36 cellular contexts compared by ENCODE assay signal in genomic region chr3:27797773-27798172, GRCh38.
"Had no signal": no experiment of that assay in that cellular context is flagged by ENCODE, and none has a peak within 500 bp of the region (broad histone marks: within the 10 kb centered on the region; RNA-seq: fewer than 3 reads in every experiment).

No MANE protein-coding gene starts in this region.

- H3K9me3 Mint-ChIP-seq: activated CD4-positive, alpha-beta memory T cell treated with anti-CD3 and anti-CD28 coated beads, Interleukin-2, amount 10 ng/mL, durations not matched to agents 7 days and 5 days; activated CD4-positive, alpha-beta T cell treated with anti-CD3 and anti-CD28 coated beads, Interleukin-2, amount 10 ng/mL, durations not matched to agents 7 days and 5 days; activated naive CD4-positive, alpha-beta T cell treated with anti-CD3 and anti-CD28 coated beads, Interleukin-2, amount 10 ng/mL, durations not matched to agents 7 days and 5 days; activated naive CD4-positive, alpha-beta T cell treated with anti-CD3 and anti-CD28 coated beads, Interleukin-2, amount 50 U/mL, for 24 hours; activated naive CD8-positive, alpha-beta T cell treated with anti-CD3 and anti-CD28 coated beads, Interleukin-2, amount 50 U/mL, for 24 hours; activated T-cell treated with anti-CD3 and anti-CD28 coated beads, Interleukin-2, amount 50 U/mL, for 24 hours; activated T-helper 2 cell treated with anti-CD3 and anti-CD28 coated beads, Interferon-gamma antibody, Interleukin-2, Interleukin-4, amounts not matched to agents 10 μg/mL and 5 μg/mL and 100 μg/mL, durations not matched to agents 14 hours and 24 hours and 36 hours; brain; central memory CD8-positive, alpha-beta T cell; T-helper 1 cell treated with Interleukin-12 subunit alpha and Interleukin-12 subunit beta and Interleukin-4 antibody, amounts not matched to agents 30 μg/mL and 1 μg/mL, for 36 hours; T-helper 2 cell treated with Interferon-gamma antibody and Interleukin-4, amounts not matched to agents 5 μg/mL and 100 μg/mL, for 36 hours had no signal

- H3K4me1 ChIP-seq: ascending aorta had no signal

- H3K4me3 Mint-ChIP-seq: activated CD4-positive, alpha-beta memory T cell treated with anti-CD3 and anti-CD28 coated beads, Interleukin-2, amount 10 ng/mL, durations not matched to agents 7 days and 5 days; activated CD4-positive, alpha-beta T cell treated with anti-CD3 and anti-CD28 coated beads for 36 hours; activated CD4-positive, alpha-beta T cell treated with anti-CD3 and anti-CD28 coated beads, Interleukin-2, amount 10 ng/mL, durations not matched to agents 7 days and 5 days; activated CD8-positive, alpha-beta memory T cell treated with anti-CD3 and anti-CD28 coated beads, Interleukin-2, amount 10 ng/mL, durations not matched to agents 7 days and 5 days; activated CD8-positive, alpha-beta T cell treated with anti-CD3 and anti-CD28 coated beads, Interleukin-2, amount 10 ng/mL, durations not matched to agents 7 days and 5 days; activated naive CD4-positive, alpha-beta T cell treated with anti-CD3 and anti-CD28 coated beads, Interleukin-2, amount 10 ng/mL, durations not matched to agents 7 days and 5 days; activated naive CD4-positive, alpha-beta T cell treated with anti-CD3 and anti-CD28 coated beads, Interleukin-2, amount 50 U/mL, for 24 hours; activated naive CD8-positive, alpha-beta T cell; activated naive CD8-positive, alpha-beta T cell treated with anti-CD3 and anti-CD28 coated beads, Interleukin-2, amount 10 ng/mL, durations not matched to agents 7 days and 5 days; activated naive CD8-positive, alpha-beta T cell treated with anti-CD3 and anti-CD28 coated beads, Interleukin-2, amount 50 U/mL, for 24 hours; activated T-cell treated with anti-CD3 and anti-CD28 coated beads, Interleukin-2, amount 50 U/mL, for 24 hours; brain; central memory CD8-positive, alpha-beta T cell; T-helper 1 cell treated with Interleukin-12 subunit alpha and Interleukin-12 subunit beta and Interleukin-4 antibody, amounts not matched to agents 30 μg/mL and 1 μg/mL, for 36 hours; T-helper 2 cell treated with Interferon-gamma antibody and Interleukin-4, amounts not matched to agents 5 μg/mL and 100 μg/mL, for 36 hours had no signal

- ATAC-seq: activated CD4-positive, alpha-beta T cell treated with anti-CD3 and anti-CD28 coated beads for 36 hours; activated CD4-positive, CD25-positive, alpha-beta regulatory T cell treated with anti-CD3 and anti-CD28 coated beads, Interleukin-2, amount 50 U/mL, for 24 hours; activated CD8-positive, alpha-beta memory T cell treated with anti-CD3 and anti-CD28 coated beads, Interleukin-2, amount 10 ng/mL, durations not matched to agents 7 days and 5 days; activated CD8-positive, alpha-beta T cell treated with anti-CD3 and anti-CD28 coated beads, Interleukin-2, amount 10 ng/mL, durations not matched to agents 7 days and 5 days; activated naive CD8-positive, alpha-beta T cell treated with anti-CD3 and anti-CD28 coated beads, Interleukin-2, amount 50 U/mL, for 24 hours had no signal

- H3K4me3 ChIP-seq: ascending aorta, cardiac muscle cell had no signal

- H3K36me3 Mint-ChIP-seq: activated CD8-positive, alpha-beta memory T cell treated with anti-CD3 and anti-CD28 coated beads, Interleukin-2, amount 10 ng/mL, durations not matched to agents 7 days and 5 days; activated naive CD4-positive, alpha-beta T cell treated with anti-CD3 and anti-CD28 coated beads, Interleukin-2, amount 10 ng/mL, durations not matched to agents 7 days and 5 days; activated naive CD8-positive, alpha-beta T cell; activated naive CD8-positive, alpha-beta T cell treated with anti-CD3 and anti-CD28 coated beads, Interleukin-2, amount 10 ng/mL, durations not matched to agents 7 days and 5 days; brain had no signal

- H3K27me3 ChIP-seq: ascending aorta, cardiac muscle cell had no signal

- H3K27ac Mint-ChIP-seq: activated CD4-positive, alpha-beta memory T cell treated with anti-CD3 and anti-CD28 coated beads, Interleukin-2, amount 10 ng/mL, durations not matched to agents 7 days and 5 days; activated CD4-positive, alpha-beta T cell treated with anti-CD3 and anti-CD28 coated beads for 36 hours; activated CD4-positive, alpha-beta T cell treated with anti-CD3 and anti-CD28 coated beads, Interleukin-2, amount 10 ng/mL, durations not matched to agents 7 days and 5 days; activated CD8-positive, alpha-beta memory T cell treated with anti-CD3 and anti-CD28 coated beads, Interleukin-2, amount 10 ng/mL, durations not matched to agents 7 days and 5 days; activated CD8-positive, alpha-beta T cell treated with anti-CD3 and anti-CD28 coated beads, Interleukin-2, amount 10 ng/mL, durations not matched to agents 7 days and 5 days; activated naive CD4-positive, alpha-beta T cell treated with anti-CD3 and anti-CD28 coated beads, Interleukin-2, amount 10 ng/mL, durations not matched to agents 7 days and 5 days; activated naive CD4-positive, alpha-beta T cell treated with anti-CD3 and anti-CD28 coated beads, Interleukin-2, amount 50 U/mL, for 24 hours; activated naive CD8-positive, alpha-beta T cell; activated naive CD8-positive, alpha-beta T cell treated with anti-CD3 and anti-CD28 coated beads, Interleukin-2, amount 10 ng/mL, durations not matched to agents 7 days and 5 days; activated naive CD8-positive, alpha-beta T cell treated with anti-CD3 and anti-CD28 coated beads, Interleukin-2, amount 50 U/mL, for 24 hours; activated T-cell treated with anti-CD3 and anti-CD28 coated beads, Interleukin-2, amount 50 U/mL, for 24 hours; activated T-helper 2 cell treated with anti-CD3 and anti-CD28 coated beads, Interferon-gamma antibody, Interleukin-2, Interleukin-4, amounts not matched to agents 10 μg/mL and 5 μg/mL and 100 μg/mL, durations not matched to agents 14 hours and 24 hours and 36 hours; brain; T-helper 1 cell treated with Interleukin-12 subunit alpha and Interleukin-12 subunit beta and Interleukin-4 antibody, amounts not matched to agents 30 μg/mL and 1 μg/mL, for 36 hours; T-helper 2 cell treated with Interferon-gamma antibody and Interleukin-4, amounts not matched to agents 5 μg/mL and 100 μg/mL, for 36 hours had no signal

- H3K36me3 ChIP-seq: ascending aorta, cardiac muscle cell had no signal

- H3K27me3 Mint-ChIP-seq: activated CD4-positive, alpha-beta memory T cell treated with anti-CD3 and anti-CD28 coated beads, Interleukin-2, amount 10 ng/mL, durations not matched to agents 7 days and 5 days; activated CD4-positive, alpha-beta T cell treated with anti-CD3 and anti-CD28 coated beads for 36 hours; activated CD4-positive, alpha-beta T cell treated with anti-CD3 and anti-CD28 coated beads, Interleukin-2, amount 10 ng/mL, durations not matched to agents 7 days and 5 days; activated CD8-positive, alpha-beta memory T cell treated with anti-CD3 and anti-CD28 coated beads, Interleukin-2, amount 10 ng/mL, durations not matched to agents 7 days and 5 days; activated naive CD4-positive, alpha-beta T cell treated with anti-CD3 and anti-CD28 coated beads, Interleukin-2, amount 10 ng/mL, durations not matched to agents 7 days and 5 days; activated naive CD4-positive, alpha-beta T cell treated with anti-CD3 and anti-CD28 coated beads, Interleukin-2, amount 50 U/mL, for 24 hours; activated naive CD8-positive, alpha-beta T cell; activated naive CD8-positive, alpha-beta T cell treated with anti-CD3 and anti-CD28 coated beads, Interleukin-2, amount 10 ng/mL, durations not matched to agents 7 days and 5 days; activated naive CD8-positive, alpha-beta T cell treated with anti-CD3 and anti-CD28 coated beads, Interleukin-2, amount 50 U/mL, for 24 hours; activated T-cell treated with anti-CD3 and anti-CD28 coated beads, Interleukin-2, amount 50 U/mL, for 24 hours; brain; central memory CD8-positive, alpha-beta T cell had no signal

- DNase-seq: activated CD4-positive, alpha-beta memory T cell treated with anti-CD3 and anti-CD28 coated beads, Interleukin-2, amount 10 ng/mL, durations not matched to agents 7 days and 5 days; activated CD4-positive, alpha-beta T cell treated with anti-CD3 and anti-CD28 coated beads for 1 hour; activated CD4-positive, alpha-beta T cell treated with anti-CD3 and anti-CD28 coated beads for 36 hours; activated CD4-positive, alpha-beta T cell treated with anti-CD3 and anti-CD28 coated beads for 48 hours; activated CD4-positive, alpha-beta T cell treated with anti-CD3 and anti-CD28 coated beads, Interleukin-2, amount 10 ng/mL, durations not matched to agents 7 days and 5 days; activated CD4-positive, alpha-beta T cell treated with anti-CD3 and anti-CD28 coated beads, Interleukin-2, amount 50 U/mL, for 48 hours; activated CD4-positive, CD25-positive, alpha-beta regulatory T cell; activated CD8-positive, alpha-beta memory T cell treated with anti-CD3 and anti-CD28 coated beads for 24 hours; activated CD8-positive, alpha-beta memory T cell treated with anti-CD3 and anti-CD28 coated beads, Interleukin-2, amount 10 ng/mL, durations not matched to agents 7 days and 5 days; activated CD8-positive, alpha-beta memory T cell treated with anti-CD3 and anti-CD28 coated beads, Interleukin-2, amount 50 U/mL, for 48 hours; activated CD8-positive, alpha-beta T cell treated with anti-CD3 and anti-CD28 coated beads, Interleukin-2, amount 10 ng/mL, durations not matched to agents 7 days and 5 days; activated effector memory CD4-positive, alpha-beta T cell treated with Interleukin-2 at 50 U/mL for 16 hours; activated gamma-delta T cell; activated naive CD4-positive, alpha-beta T cell treated with anti-CD3 and anti-CD28 coated beads, Interleukin-2, amount 10 ng/mL, durations not matched to agents 7 days and 5 days; activated naive CD4-positive, alpha-beta T cell treated with Interleukin-2 at 50 U/mL for 16 hours; activated naive CD8-positive, alpha-beta T cell treated with anti-CD3 and anti-CD28 coated beads, Interleukin-2, amount 10 ng/mL, durations not matched to agents 7 days and 5 days; activated naive CD8-positive, alpha-beta T cell treated with anti-CD3 and anti-CD28 coated beads, Interleukin-2, amount 50 U/mL, for 24 hours; activated T-cell treated with anti-CD3 and anti-CD28 coated beads, Interleukin-2, amount 50 U/mL, for 24 hours; activated T-cell treated with anti-CD3 and anti-CD28 coated beads, Interleukin-2, amount 50 U/mL, for 48 hours; amygdala; anterior cingulate cortex; caudate nucleus; cerebellar nuclear complex; T-helper 2 cell; T-helper 9 cell had no signal

- H3K27ac ChIP-seq: ascending aorta, cardiac muscle cell, VCaP had no signal

- H3K4me1 Mint-ChIP-seq: activated CD4-positive, alpha-beta T cell treated with anti-CD3 and anti-CD28 coated beads, Interleukin-2, amount 10 ng/mL, durations not matched to agents 7 days and 5 days; activated naive CD4-positive, alpha-beta T cell treated with anti-CD3 and anti-CD28 coated beads, Interleukin-2, amount 10 ng/mL, durations not matched to agents 7 days and 5 days; brain had no signal
